ENCODE assay signal across 23 cellular contexts in genomic region chr10:131082201-131082850, GRCh38.
"Had no signal": no experiment of that assay in that cellular context is flagged by ENCODE, and none has a peak within 500 bp of the region (broad histone marks: within the 10 kb centered on the region; RNA-seq: fewer than 3 reads in every experiment).

No MANE protein-coding gene starts in this region.

- H3K36me3 ChIP-seq: esophagus muscularis mucosa, heart right ventricle, left ventricle myocardium inferior, ovary, prostate gland, upper lobe of right lung had no signal

- ATAC-seq: activated T-cell treated with anti-CD3 and anti-CD28 coated beads, Interleukin-2, amount 50 U/mL, for 4 hours; activated T-helper 17 cell treated with anti-CD3 and anti-CD28 coated beads, Interleukin-2, amount 50 U/mL, for 72 hours; foreskin keratinocyte; heart right ventricle; T-helper 17 cell; upper lobe of right lung; WTC11 had no signal

- H3K27me3 ChIP-seq: foreskin keratinocyte, ovary, upper lobe of right lung had no signal

- H3K4me3 ChIP-seq: esophagus muscularis mucosa, heart right ventricle, left ventricle myocardium inferior, ovary, prostate gland, upper lobe of right lung had no signal

- H3K4me1 ChIP-seq: esophagus muscularis mucosa, foreskin keratinocyte, heart right ventricle, left ventricle myocardium inferior, prostate gland, upper lobe of right lung had no signal

- H3K27ac ChIP-seq: esophagus muscularis mucosa, foreskin keratinocyte, heart right ventricle, left ventricle myocardium inferior, prostate gland, upper lobe of right lung had no signal

- H3K9me3 ChIP-seq: esophagus muscularis mucosa, heart right ventricle, ovary, prostate gland, upper lobe of right lung had no signal

- DNase-seq: activated CD4-positive, alpha-beta memory T cell treated with anti-CD3 and anti-CD28 coated beads, Interleukin-2, amount 10 ng/mL, durations not matched to agents 7 days and 5 days; activated CD4-positive, alpha-beta T cell treated with anti-CD3 and anti-CD28 coated beads for 1 hour; activated CD4-positive, alpha-beta T cell treated with anti-CD3 and anti-CD28 coated beads, Interleukin-2, amount 10 ng/mL, durations not matched to agents 7 days and 5 days; activated CD8-positive, alpha-beta memory T cell treated with anti-CD3 and anti-CD28 coated beads, Interleukin-2, amount 50 U/mL, for 48 hours; activated T-cell treated with anti-CD3 and anti-CD28 coated beads, Interleukin-2, amount 50 U/mL, for 4 hours; anterior cingulate cortex; dermis blood vessel endothelial cell; effector CD4-positive, alpha-beta T cell; foreskin keratinocyte; heart right ventricle; kidney glomerular epithelial cell; left ventricle myocardium inferior; naive B cell; nephron progenitor cell; retina; SW 1271; T-helper 17 cell; upper lobe of right lung had no signal
